24 cellular contexts compared by ENCODE assay signal in the genomic region with DNA sequence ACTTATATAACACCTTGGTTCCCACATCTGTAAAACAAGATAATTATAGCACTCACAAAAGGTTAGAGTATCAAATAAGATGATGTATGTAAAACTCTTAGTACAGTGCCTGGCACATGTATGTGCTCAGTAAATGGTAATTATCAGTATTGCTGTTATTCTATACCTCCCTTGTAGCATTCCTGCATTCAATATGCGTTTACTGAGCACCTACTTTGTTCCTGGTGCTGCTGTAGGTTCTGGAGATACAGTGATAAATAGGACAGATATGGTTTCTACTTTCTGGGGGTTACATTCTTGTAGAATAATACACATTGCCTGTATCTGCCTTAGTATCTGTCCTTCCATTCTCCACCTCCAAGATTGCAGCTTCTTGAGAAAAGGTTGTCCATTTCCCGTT. TPM values are rescaled to one million over a fixed set of nuclear protein-coding genes. Genes with fewer than 3 reads are reported as not detected.
DNase-seq lines count a peak whose midpoint lies in the region; ATAC-seq and TF ChIP-seq lines count a peak whose summit lies in the region.
"Had no signal": no experiment of that assay in that cellular context is flagged by ENCODE, and none has a peak within 500 bp of the region (broad histone marks: within the 10 kb centered on the region; RNA-seq: fewer than 3 reads in every experiment).

No MANE protein-coding gene starts in this region.

- H3K4me1 ChIP-seq in osteoblast (ENCODE audit: insufficient read depth, low read length), result peaks cover 8% of the 10 kb centered on the region

- H3K9me3 ChIP-seq in osteoblast (ENCODE audit: low read depth, low read length), result no peaks in the 10 kb centered on the region
- H3K9me3 ChIP-seq: heart right ventricle, psoas muscle, tibial artery had no signal

- no peak overlapping the region for H2AFZ ChIP-seq in osteoblast (ENCODE audit: low read length)

- peaks cover 12% of the 10 kb centered on the region for H3K36me3 Mint-ChIP-seq in activated naive CD4-positive, alpha-beta T cell treated with anti-CD3 and anti-CD28 coated beads, Interleukin-2, amount 50 U/mL, for 24 hours
- peaks cover 21% of the 10 kb centered on the region for H3K36me3 Mint-ChIP-seq in activated naive CD4-positive, alpha-beta T cell treated with anti-CD3 and anti-CD28 coated beads for 36 hours (ENCODE audit: low read depth)
- peaks cover 18% of the 10 kb centered on the region for H3K36me3 Mint-ChIP-seq in activated T-helper 1 cell treated with anti-CD3 and anti-CD28 coated beads, Interleukin-12 subunit alpha, Interleukin-12 subunit beta, Interleukin-2, Interleukin-4 antibody, amounts not matched to agents 30 ng/mL and 10 ng/mL and 1 ng/mL, durations not matched to agents 14 hours and 24 hours and 36 hours (ENCODE audit: low read depth)

- no peak overlapping the region for H3K4me3 ChIP-seq in osteoblast (ENCODE audit: insufficient read depth, low read length)
- H3K4me3 ChIP-seq: cardiac muscle cell, GM12878 had no signal

- H3K36me3 ChIP-seq in osteoblast (ENCODE audit: insufficient read depth, low read length), result peaks cover 24% of the 10 kb centered on the region

- no peaks in the 10 kb centered on the region for H3K9me3 Mint-ChIP-seq in activated naive CD4-positive, alpha-beta T cell treated with anti-CD3 and anti-CD28 coated beads, Interleukin-2, amount 50 U/mL, for 24 hours
- no peaks in the 10 kb centered on the region for H3K9me3 Mint-ChIP-seq in activated naive CD4-positive, alpha-beta T cell treated with anti-CD3 and anti-CD28 coated beads for 36 hours
- H3K9me3 Mint-ChIP-seq in activated T-helper 1 cell treated with anti-CD3 and anti-CD28 coated beads, Interleukin-12 subunit alpha, Interleukin-12 subunit beta, Interleukin-2, Interleukin-4 antibody, amounts not matched to agents 30 ng/mL and 10 ng/mL and 1 ng/mL, durations not matched to agents 14 hours and 24 hours and 36 hours, result no peaks in the 10 kb centered on the region
- H3K9me3 Mint-ChIP-seq: CD8-positive, alpha-beta T cell had no signal

- H3K4me2 ChIP-seq in osteoblast (ENCODE audit: insufficient read depth, low read length), result no peak overlapping the region

- H3K27me3 ChIP-seq in osteoblast (ENCODE audit: insufficient read depth, low read length), result peaks cover 6% of the 10 kb centered on the region
- H3K27me3 ChIP-seq: cardiac muscle cell, heart right ventricle, tibial artery had no signal

- peak overlapping the region; percentile 53 for H3K4me3 Mint-ChIP-seq in activated naive CD4-positive, alpha-beta T cell treated with anti-CD3 and anti-CD28 coated beads, Interleukin-2, amount 50 U/mL, for 24 hours
- H3K4me3 Mint-ChIP-seq in activated naive CD4-positive, alpha-beta T cell treated with anti-CD3 and anti-CD28 coated beads for 36 hours, result no peak overlapping the region
- peak overlapping the region; percentile 53 for H3K4me3 Mint-ChIP-seq in activated T-helper 1 cell treated with anti-CD3 and anti-CD28 coated beads, Interleukin-12 subunit alpha, Interleukin-12 subunit beta, Interleukin-2, Interleukin-4 antibody, amounts not matched to agents 30 ng/mL and 10 ng/mL and 1 ng/mL, durations not matched to agents 14 hours and 24 hours and 36 hours

- CTCF ChIA-PET in activated naive CD4-positive, alpha-beta T cell treated with anti-CD3 and anti-CD28 coated beads for 36 hours (lab: Charles Lee), result interaction anchor here (0.8 to 1.2 kb wide), 3 partner anchors 31 to 828 kb away, joined by 3 read pairs; no protein-coding TSS in a partner anchor

- H3K4me1 Mint-ChIP-seq in activated naive CD4-positive, alpha-beta T cell treated with anti-CD3 and anti-CD28 coated beads, Interleukin-2, amount 50 U/mL, for 24 hours, result peaks cover 35% of the 10 kb centered on the region
- peaks cover 28% of the 10 kb centered on the region for H3K4me1 Mint-ChIP-seq in activated naive CD4-positive, alpha-beta T cell treated with anti-CD3 and anti-CD28 coated beads for 36 hours (ENCODE audit: low read depth)
- H3K4me1 Mint-ChIP-seq in activated T-helper 1 cell treated with anti-CD3 and anti-CD28 coated beads, Interleukin-12 subunit alpha, Interleukin-12 subunit beta, Interleukin-2, Interleukin-4 antibody, amounts not matched to agents 30 ng/mL and 10 ng/mL and 1 ng/mL, durations not matched to agents 14 hours and 24 hours and 36 hours (ENCODE audit: low read depth), result peaks cover 29% of the 10 kb centered on the region

- TF ChIP-seq CTCF in osteoblast (IDR thresholded peaks at IDR 0.05; ENCODE audit: extremely low read depth, low read depth, low read length), result no peak

- intact Hi-C loops in activated naive CD4-positive, alpha-beta T cell treated with anti-CD3 and anti-CD28 coated beads for 36 hours (cut with micrococcal nuclease), result loop anchor here (1.0 to 5.0 kb wide), 4 partner anchors 32 to 760 kb away; partner anchors contain the start of genes CCT3, LAMTOR2, SCAMP3 and TSACC
- intact Hi-C loops in activated T-helper 1 cell treated with anti-CD3 and anti-CD28 coated beads, Interleukin-12 subunit alpha, Interleukin-12 subunit beta, Interleukin-2, Interleukin-4 antibody, amounts not matched to agents 30 ng/mL and 10 ng/mL and 1 ng/mL, durations not matched to agents 14 hours and 24 hours and 36 hours (cut with micrococcal nuclease), result loop anchor here (1.0 kb wide), 4 partner anchors 32 to 88 kb away; partner anchors contain the start of genes KHDC4 and LAMTOR2

- peaks cover 31% of the 10 kb centered on the region for H3K79me2 ChIP-seq in osteoblast (ENCODE audit: insufficient read depth, low read length)

- DNase-seq in activated naive CD4-positive, alpha-beta T cell treated with anti-CD3 and anti-CD28 coated beads for 36 hours, result no peak
- DNase-seq in activated T-helper 1 cell treated with anti-CD3 and anti-CD28 coated beads, Interleukin-12 subunit alpha, Interleukin-12 subunit beta, Interleukin-2, Interleukin-4 antibody, amounts not matched to agents 30 ng/mL and 10 ng/mL and 1 ng/mL, durations not matched to agents 14 hours and 24 hours and 36 hours (ENCODE audit: low spot score), result no peak
- peak; percentile 19 for DNase-seq in osteoblast (ENCODE audit: insufficient read length, low spot score, missing footprints)
- no peak for DNase-seq in NCI-H1417 (lab: John Stamatoyannopoulos, UW)
- DNase-seq: activated CD4-positive, CD25-positive, alpha-beta regulatory T cell; activated effector memory CD4-positive, alpha-beta T cell treated with Interleukin-2 at 50 U/mL for 16 hours; amniotic stem cell; CD8-positive, alpha-beta T cell; dermis blood vessel endothelial cell; heart right ventricle; NCI-H1105 treated with DMSO at 0.1 percent for 48 hours; NCI-H2107; NCI-H510A; stimulated activated CD4-positive, alpha-beta T cell treated with anti-CD3 and anti-CD28 coated beads, Interleukin-2, amount 100 ng/mL, for 24 hours; stimulated activated naive CD4-positive, alpha-beta T cell treated with Interleukin-2 at 50 U/mL for 16 hours; T-helper 9 cell; tibial artery had no signal

- H4K20me1 ChIP-seq in osteoblast (ENCODE audit: insufficient read depth, low read length), result peaks cover 10% of the 10 kb centered on the region

- peak overlapping the region; percentile 26 for H3K27ac Mint-ChIP-seq in activated naive CD4-positive, alpha-beta T cell treated with anti-CD3 and anti-CD28 coated beads, Interleukin-2, amount 50 U/mL, for 24 hours
- no peak overlapping the region for H3K27ac Mint-ChIP-seq in activated naive CD4-positive, alpha-beta T cell treated with anti-CD3 and anti-CD28 coated beads for 36 hours
- H3K27ac Mint-ChIP-seq in activated T-helper 1 cell treated with anti-CD3 and anti-CD28 coated beads, Interleukin-12 subunit alpha, Interleukin-12 subunit beta, Interleukin-2, Interleukin-4 antibody, amounts not matched to agents 30 ng/mL and 10 ng/mL and 1 ng/mL, durations not matched to agents 14 hours and 24 hours and 36 hours, result no peak overlapping the region
- H3K27ac Mint-ChIP-seq: CD8-positive, alpha-beta T cell had no signal

- H3K27me3 Mint-ChIP-seq in activated naive CD4-positive, alpha-beta T cell treated with anti-CD3 and anti-CD28 coated beads, Interleukin-2, amount 50 U/mL, for 24 hours, result no peaks in the 10 kb centered on the region
- H3K27me3 Mint-ChIP-seq in activated naive CD4-positive, alpha-beta T cell treated with anti-CD3 and anti-CD28 coated beads for 36 hours (ENCODE audit: low read depth), result no peaks in the 10 kb centered on the region
- peaks cover 4% of the 10 kb centered on the region for H3K27me3 Mint-ChIP-seq in activated T-helper 1 cell treated with anti-CD3 and anti-CD28 coated beads, Interleukin-12 subunit alpha, Interleukin-12 subunit beta, Interleukin-2, Interleukin-4 antibody, amounts not matched to agents 30 ng/mL and 10 ng/mL and 1 ng/mL, durations not matched to agents 14 hours and 24 hours and 36 hours (ENCODE audit: insufficient read depth)

- no peak overlapping the region for H3K27ac ChIP-seq in osteoblast (ENCODE audit: low read depth, low read length)
- H3K27ac ChIP-seq: cardiac muscle cell, psoas muscle, tibial artery had no signal

- no peak for ATAC-seq in HG02798 (IDR thresholded peaks at IDR 0.05; ENCODE audit: poor library complexity, unreplicated experiment)
- ATAC-seq: CD8-positive, alpha-beta T cell; GM12878; heart right ventricle; psoas muscle had no signal

RNA-seq across cellular contexts. Expression of gene SSR2, which starts 1.2 kb away (rescaled TPM):
- 100 to 1,000 TPM; 141 to 142 TPM for total RNA-seq in activated naive CD4-positive, alpha-beta T cell treated with anti-CD3 and anti-CD28 coated beads for 36 hours
- total RNA-seq in activated T-helper 1 cell treated with anti-CD3 and anti-CD28 coated beads, Interleukin-12 subunit alpha, Interleukin-12 subunit beta, Interleukin-2, Interleukin-4 antibody, amounts not matched to agents 30 ng/mL and 10 ng/mL and 1 ng/mL, durations not matched to agents 14 hours and 24 hours and 36 hours, result 195 TPM in 2 replicates
- 332 and 415 TPM in 2 replicates for total RNA-seq in osteoblast

RNA-seq across cellular contexts. Expression of gene UBQLN4, which starts 31.6 kb away (rescaled TPM):
- 10 to 100 TPM; 27.1 to 27.4 TPM for total RNA-seq in activated naive CD4-positive, alpha-beta T cell treated with anti-CD3 and anti-CD28 coated beads for 36 hours
- total RNA-seq in activated T-helper 1 cell treated with anti-CD3 and anti-CD28 coated beads, Interleukin-12 subunit alpha, Interleukin-12 subunit beta, Interleukin-2, Interleukin-4 antibody, amounts not matched to agents 30 ng/mL and 10 ng/mL and 1 ng/mL, durations not matched to agents 14 hours and 24 hours and 36 hours, result 59.5 and 64.5 TPM in 2 replicates
- 10.6 and 13.0 TPM in 2 replicates for total RNA-seq in osteoblast

RNA-seq across cellular contexts. Expression of gene LAMTOR2, which starts 32.6 kb away (rescaled TPM):
- total RNA-seq in activated naive CD4-positive, alpha-beta T cell treated with anti-CD3 and anti-CD28 coated beads for 36 hours, result 10 to 100 TPM; 54.9 to 55.9 TPM
- total RNA-seq in activated T-helper 1 cell treated with anti-CD3 and anti-CD28 coated beads, Interleukin-12 subunit alpha, Interleukin-12 subunit beta, Interleukin-2, Interleukin-4 antibody, amounts not matched to agents 30 ng/mL and 10 ng/mL and 1 ng/mL, durations not matched to agents 14 hours and 24 hours and 36 hours, result 66.8 and 67.1 TPM in 2 replicates
- total RNA-seq in osteoblast, result 36.6 and 40.1 TPM in 2 replicates

RNA-seq across cellular contexts. Expression of gene RAB25, which starts 39.0 kb away (rescaled TPM):
- total RNA-seq in activated naive CD4-positive, alpha-beta T cell treated with anti-CD3 and anti-CD28 coated beads for 36 hours, result 1 to 10 TPM; 1.3 TPM
- total RNA-seq in activated T-helper 1 cell treated with anti-CD3 and anti-CD28 coated beads, Interleukin-12 subunit alpha, Interleukin-12 subunit beta, Interleukin-2, Interleukin-4 antibody, amounts not matched to agents 30 ng/mL and 10 ng/mL and 1 ng/mL, durations not matched to agents 14 hours and 24 hours and 36 hours, result 0.18 TPM in 1 of 2 replicates, not detected in the other
- total RNA-seq in osteoblast, result not detected in 2 replicates
- total RNA-seq: dermis blood vessel endothelial cell, psoas muscle, SK-MEL-5, skeletal muscle tissue had no signal

RNA-seq across cellular contexts. Expression of gene ARHGEF2, which starts 43.6 kb away (rescaled TPM):
- 100 to 1,000 TPM; 154 to 159 TPM for total RNA-seq in activated naive CD4-positive, alpha-beta T cell treated with anti-CD3 and anti-CD28 coated beads for 36 hours
- total RNA-seq in activated T-helper 1 cell treated with anti-CD3 and anti-CD28 coated beads, Interleukin-12 subunit alpha, Interleukin-12 subunit beta, Interleukin-2, Interleukin-4 antibody, amounts not matched to agents 30 ng/mL and 10 ng/mL and 1 ng/mL, durations not matched to agents 14 hours and 24 hours and 36 hours, result 221 and 222 TPM in 2 replicates
- 166 and 183 TPM in 2 replicates for total RNA-seq in osteoblast
